Comparison of ENCODE assay signal across 22 cellular contexts in genomic region chr13:101660711-101661110, GRCh38.
"Had no signal": no experiment of that assay in that cellular context is flagged by ENCODE, and none has a peak within 500 bp of the region (broad histone marks: within the 10 kb centered on the region; RNA-seq: fewer than 3 reads in every experiment).

No MANE protein-coding gene starts in this region.

- H3K9me3 ChIP-seq: SK-N-SH had no signal

- H3K27ac ChIP-seq: RWPE1 had no signal

- DNase-seq: IMR-90, Karpas-422, KG1, MM.1S, NCI-H1092 treated with DMSO at 0.1 percent for 48 hours, NCI-H1436, NCI-H187, NCI-H2029, NCI-H2081 treated with DMSO at 0.1 percent for 48 hours, NCI-H2171, NCI-H226, NCI-H446, NCI-H510A, NCI-H524 treated with DMSO at 0.1 percent for 48 hours, NCI-H69, NCI-H774, SHP77, SK-N-SH, SW 1271 had no signal

- FAIRE-seq: HepG2, RCC 7860 had no signal

- ATAC-seq: HepG2 had no signal

- H3K4me2 ChIP-seq: SK-N-SH had no signal

- H3K9ac ChIP-seq: SK-N-SH had no signal
